ENCODE assay signal across 1 cellular context in the genomic region with DNA sequence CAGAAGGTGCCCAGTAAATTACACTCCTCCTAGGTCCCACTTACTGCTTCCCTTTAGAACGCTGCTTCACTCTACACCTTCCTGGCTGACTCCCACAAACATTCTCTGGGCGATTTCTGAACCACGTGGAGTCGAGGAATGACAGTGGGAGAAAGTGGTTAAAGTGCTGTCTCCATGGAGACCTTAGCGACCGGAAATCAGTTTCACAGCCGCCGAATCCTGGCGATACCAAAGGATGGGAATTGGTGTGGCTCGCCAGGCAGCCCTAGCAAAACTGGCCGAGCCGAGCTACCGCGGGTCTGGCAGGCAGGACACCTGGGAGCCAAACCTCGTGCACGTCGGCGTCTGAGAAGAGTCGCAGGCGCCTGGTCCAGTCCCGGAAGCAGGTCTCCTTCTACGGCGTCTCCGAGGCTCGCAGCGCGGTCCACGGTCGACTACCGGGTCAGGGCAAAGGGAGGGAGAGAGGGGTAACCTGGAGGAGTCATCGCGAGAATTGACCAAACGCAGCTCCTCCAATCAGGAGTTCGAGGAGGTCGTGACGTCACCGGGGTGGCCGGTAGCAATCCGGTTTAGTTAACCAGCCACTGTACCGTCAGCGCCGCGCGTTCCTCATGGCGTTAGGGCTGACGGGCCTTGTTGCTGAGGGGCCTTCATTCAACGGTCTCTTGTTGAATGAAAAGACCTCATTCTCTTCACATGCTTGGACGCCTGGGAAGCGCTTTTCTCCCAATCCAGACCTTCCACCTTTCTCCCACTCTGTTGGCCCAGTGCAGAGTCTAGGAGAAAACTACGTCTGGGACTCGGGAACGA.
A peak's percentile ranks its signal among the peaks of the same experiment; 100 is the strongest.
TF ChIP-seq lines count a peak whose summit lies in the region.

A gene with protein sequence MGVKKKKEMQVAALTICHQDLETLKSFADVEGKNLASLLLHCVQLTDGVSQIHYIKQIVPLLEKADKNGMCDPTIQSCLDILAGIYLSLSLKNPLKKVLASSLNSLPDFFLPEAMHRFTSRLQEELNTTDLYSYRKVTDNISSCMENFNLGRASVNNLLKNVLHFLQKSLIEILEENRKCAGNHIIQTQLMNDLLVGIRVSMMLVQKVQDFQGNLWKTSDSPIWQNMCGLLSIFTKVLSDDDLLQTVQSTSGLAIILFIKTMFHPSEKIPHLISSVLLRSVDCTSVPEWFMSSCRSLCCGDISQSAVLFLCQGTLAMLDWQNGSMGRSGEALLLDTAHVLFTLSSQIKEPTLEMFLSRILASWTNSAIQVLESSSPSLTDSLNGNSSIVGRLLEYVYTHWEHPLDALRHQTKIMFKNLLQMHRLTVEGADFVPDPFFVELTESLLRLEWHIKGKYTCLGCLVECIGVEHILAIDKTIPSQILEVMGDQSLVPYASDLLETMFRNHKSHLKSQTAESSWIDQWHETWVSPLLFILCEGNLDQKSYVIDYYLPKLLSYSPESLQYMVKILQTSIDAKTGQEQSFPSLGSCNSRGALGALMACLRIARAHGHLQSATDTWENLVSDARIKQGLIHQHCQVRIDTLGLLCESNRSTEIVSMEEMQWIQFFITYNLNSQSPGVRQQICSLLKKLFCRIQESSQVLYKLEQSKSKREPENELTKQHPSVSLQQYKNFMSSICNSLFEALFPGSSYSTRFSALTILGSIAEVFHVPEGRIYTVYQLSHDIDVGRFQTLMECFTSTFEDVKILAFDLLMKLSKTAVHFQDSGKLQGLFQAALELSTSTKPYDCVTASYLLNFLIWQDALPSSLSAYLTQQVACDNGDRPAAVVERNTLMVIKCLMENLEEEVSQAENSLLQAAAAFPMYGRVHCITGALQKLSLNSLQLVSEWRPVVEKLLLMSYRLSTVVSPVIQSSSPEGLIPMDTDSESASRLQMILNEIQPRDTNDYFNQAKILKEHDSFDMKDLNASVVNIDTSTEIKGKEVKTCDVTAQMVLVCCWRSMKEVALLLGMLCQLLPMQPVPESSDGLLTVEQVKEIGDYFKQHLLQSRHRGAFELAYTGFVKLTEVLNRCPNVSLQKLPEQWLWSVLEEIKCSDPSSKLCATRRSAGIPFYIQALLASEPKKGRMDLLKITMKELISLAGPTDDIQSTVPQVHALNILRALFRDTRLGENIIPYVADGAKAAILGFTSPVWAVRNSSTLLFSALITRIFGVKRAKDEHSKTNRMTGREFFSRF (N-terminal part only) (minus strand): TSS at position 436 of the 810 bp plus-strand sequence. CDS start 3,646 bp downstream, outside the sequence.

TF ChIP-seq in WTC11, 78 proteins besides CTCF, POLR2A, EP300 and RAD21 (continued from another document):
- TF ChIP-seq, protein P1, sequence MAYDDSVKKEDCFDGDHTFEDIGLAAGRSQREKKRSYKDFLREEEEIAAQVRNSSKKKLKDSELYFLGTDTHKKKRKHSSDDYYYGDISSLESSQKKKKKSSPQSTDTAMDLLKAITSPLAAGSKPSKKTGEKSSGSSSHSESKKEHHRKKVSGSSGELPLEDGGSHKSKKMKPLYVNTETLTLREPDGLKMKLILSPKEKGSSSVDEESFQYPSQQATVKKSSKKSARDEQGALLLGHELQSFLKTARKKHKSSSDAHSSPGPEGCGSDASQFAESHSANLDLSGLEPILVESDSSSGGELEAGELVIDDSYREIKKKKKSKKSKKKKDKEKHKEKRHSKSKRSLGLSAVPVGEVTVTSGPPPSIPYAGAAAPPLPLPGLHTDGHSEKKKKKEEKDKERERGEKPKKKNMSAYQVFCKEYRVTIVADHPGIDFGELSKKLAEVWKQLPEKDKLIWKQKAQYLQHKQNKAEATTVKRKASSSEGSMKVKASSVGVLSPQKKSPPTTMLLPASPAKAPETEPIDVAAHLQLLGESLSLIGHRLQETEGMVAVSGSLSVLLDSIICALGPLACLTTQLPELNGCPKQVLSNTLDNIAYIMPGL (CRISPR knock-in tag; IDR thresholded peaks at IDR 0.05) = 0 out of 2 replicates have a peak, but pooled peaks have one; percentile 44
- peak; percentile 58; the same call in 1 of the 2 replicates for TF ChIP-seq ETV6 (CRISPR knock-in tag; IDR thresholded peaks at IDR 0.05)
- 0 out of 2 replicates have a peak, but pooled peaks have one; percentile 31 for TF ChIP-seq ZNF232 (CRISPR knock-in tag; IDR thresholded peaks at IDR 0.05)
- peak; percentile 94 for TF ChIP-seq NFYB (CRISPR knock-in tag; conservative IDR thresholded peaks at IDR 0.05; ENCODE audit: low read depth)
- TF ChIP-seq, protein P2, sequence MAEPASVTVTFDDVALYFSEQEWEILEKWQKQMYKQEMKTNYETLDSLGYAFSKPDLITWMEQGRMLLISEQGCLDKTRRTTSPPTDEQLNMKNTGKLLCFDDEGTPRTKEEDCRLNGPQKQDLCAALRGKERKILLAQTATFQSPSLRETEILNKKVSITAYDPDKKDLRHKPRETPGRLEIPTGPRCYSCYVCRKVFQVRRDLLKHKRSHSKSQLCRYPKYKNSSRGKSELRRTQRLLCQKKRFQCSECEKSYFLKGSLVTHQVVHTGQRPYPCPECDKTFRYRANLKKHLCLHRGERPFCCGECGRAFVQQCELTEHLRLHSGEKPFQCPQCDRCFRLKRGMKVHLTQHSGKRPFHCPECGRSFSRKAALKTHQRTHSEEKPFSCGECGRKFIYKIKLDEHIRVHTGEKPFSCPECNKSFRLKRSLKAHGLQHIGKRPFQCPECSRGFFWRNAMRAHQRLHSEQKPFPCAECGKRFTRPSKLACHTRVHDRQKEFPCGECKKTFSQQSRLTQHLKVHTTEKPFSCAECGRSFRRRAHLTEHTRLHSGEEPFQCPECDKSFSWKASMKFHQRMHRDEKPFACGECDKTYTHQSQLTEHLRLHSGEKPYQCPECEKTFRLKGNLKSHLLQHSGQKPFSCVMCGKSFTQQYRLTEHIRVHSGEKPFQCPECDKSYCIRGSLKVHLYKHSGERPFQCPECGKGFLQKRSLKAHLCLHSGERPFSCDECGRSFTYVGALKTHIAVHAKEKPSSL (CRISPR knock-in tag; conservative IDR thresholded peaks at IDR 0.05) = no peak
- TF ChIP-seq FOXP1 (CRISPR knock-in tag; IDR thresholded peaks at IDR 0.05; ENCODE audit: borderline replicate concordance) = 0 out of 2 replicates have a peak, but pooled peaks have one; percentile 47
- TF ChIP-seq SMAD3 (CRISPR knock-in tag; IDR thresholded peaks at IDR 0.05; ENCODE audit: borderline replicate concordance) = 0 out of 2 replicates have a peak, but pooled peaks have one; percentile 55
- TF ChIP-seq MYBL2 (CRISPR knock-in tag; IDR thresholded peaks at IDR 0.05) = 0 out of 2 replicates have a peak, but pooled peaks have one; percentile 61
- no peak for TF ChIP-seq NFATC4 (CRISPR knock-in tag; IDR thresholded peaks at IDR 0.05)
- 0 out of 2 replicates have a peak, but pooled peaks have one; percentile 11 for TF ChIP-seq ATF3 (CRISPR knock-in tag; conservative IDR thresholded peaks at IDR 0.05)
- TF ChIP-seq CREM (CRISPR knock-in tag; IDR thresholded peaks at IDR 0.05) = peak; percentile 88; the same call in 1 of the 2 replicates
- TF ChIP-seq GABPB1 (CRISPR knock-in tag; IDR thresholded peaks at IDR 0.05) = peak; percentile 69
